10 cellular contexts compared by ENCODE assay signal in the genomic region with DNA sequence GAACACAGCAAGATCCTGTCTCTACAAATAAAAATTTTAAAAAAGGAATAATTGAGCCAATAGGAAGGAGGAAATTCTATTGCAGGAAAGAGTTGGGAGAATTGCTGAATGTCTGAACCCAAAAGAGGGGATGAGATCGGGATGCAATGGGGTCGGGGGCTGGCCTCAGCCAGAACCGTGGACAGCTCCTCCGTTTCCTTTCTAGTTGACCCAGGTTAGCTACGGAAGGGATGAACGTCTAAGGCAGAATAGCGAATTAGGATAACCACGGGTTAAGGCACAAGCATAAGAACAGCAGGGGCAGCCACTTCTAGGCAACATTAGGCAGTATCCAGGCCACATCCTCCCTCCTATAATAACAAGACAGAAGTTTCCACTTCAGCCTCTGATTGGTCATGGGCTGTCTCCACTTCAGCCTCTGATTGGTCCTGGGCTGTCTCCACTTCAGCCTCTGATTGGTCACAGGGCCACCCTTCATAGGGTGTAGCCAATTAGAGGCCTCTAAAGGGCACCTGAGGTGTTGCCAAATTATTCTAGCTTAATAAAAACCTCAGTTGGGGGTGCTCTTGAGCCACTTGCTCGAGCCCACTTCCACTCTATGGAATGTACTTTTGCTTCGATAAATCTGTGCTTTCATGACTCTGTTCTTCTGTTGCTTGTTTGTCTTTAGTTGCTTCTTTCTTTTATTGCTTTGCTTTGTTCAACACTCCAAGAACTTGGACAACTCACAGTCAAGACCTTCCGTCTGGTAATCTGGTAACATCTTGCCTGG. TPM values are rescaled to one million over a fixed set of nuclear protein-coding genes. Genes with fewer than 3 reads are reported as not detected.
DNase-seq lines count a peak whose midpoint lies in the region; FAIRE-seq and TF ChIP-seq lines count a peak whose summit lies in the region.
"Had no signal": no experiment of that assay in that cellular context is flagged by ENCODE, and none has a peak within 500 bp of the region (broad histone marks: within the 10 kb centered on the region; RNA-seq: fewer than 3 reads in every experiment).

No MANE protein-coding gene starts in this region.

- peak; percentile 16 for TF ChIP-seq CTCF in choroid plexus epithelial cell (conservative IDR thresholded peaks at IDR 0.05; ENCODE audit: low read depth, low read length)
- no peak for TF ChIP-seq CTCF in D721Med (IDR thresholded peaks at IDR 0.05; ENCODE audit: insufficient read depth, missing control alignments)
- TF ChIP-seq CTCF in suprapubic skin (IDR thresholded peaks at IDR 0.05): no peak
- TF ChIP-seq CTCF in nephron progenitor cell (IDR thresholded peaks at IDR 0.05): no peak

- no peaks in the 10 kb centered on the region for H3K36me3 ChIP-seq in suprapubic skin

- H3K27me3 ChIP-seq in suprapubic skin: no peaks in the 10 kb centered on the region

- in situ Hi-C loops in SK-MEL-5 (cut with HindIII; ENCODE audit: low pct_unique_long_range_greater_than_20kb, low sequenced_read_pairs): no loop called here

- peaks cover 6% of the 10 kb centered on the region for H3K9me3 Mint-ChIP-seq in activated T-cell treated with anti-CD3 and anti-CD28 coated beads, Interleukin-2, amount 50 U/mL, for 24 hours
- H3K9me3 Mint-ChIP-seq in nephron progenitor cell: peaks cover 27% of the 10 kb centered on the region

- DNase-seq in activated T-cell treated with anti-CD3 and anti-CD28 coated beads for 24 hours (ENCODE audit: low read depth) (peak; percentile 39), SK-MEL-5 (ENCODE audit: low read depth, low spot score) (peak; percentile 62), choroid plexus epithelial cell (ENCODE audit: low read depth) (peak; percentile 70), D721Med (ENCODE audit: insufficient read length, low spot score) (no peak), suprapubic skin (ENCODE audit: low spot score in 2 of 2) (no peak), nephron progenitor cell (no peak)
- no peak for DNase-seq in activated T-cell treated with anti-CD3 and anti-CD28 coated beads, Interleukin-2, amount 50 U/mL, for 24 hours
- DNase-seq in stimulated activated CD4-positive, alpha-beta T cell treated with anti-CD3 and anti-CD28 coated beads, Interleukin-4, amount 100 ng/mL, for 24 hours: peak; percentile 43
- DNase-seq: AML-193, NCI-H2029 treated with DMSO at 0.1 percent for 48 hours had no signal

- no peak for TF ChIP-seq EP300 in suprapubic skin (IDR thresholded peaks at IDR 0.05)

- no peaks in the 10 kb centered on the region for H3K36me3 Mint-ChIP-seq in activated T-cell treated with anti-CD3 and anti-CD28 coated beads, Interleukin-2, amount 50 U/mL, for 24 hours (ENCODE audit: low read depth)
- no peaks in the 10 kb centered on the region for H3K36me3 Mint-ChIP-seq in nephron progenitor cell (ENCODE audit: low read depth)

- H3K4me1 ChIP-seq in suprapubic skin: peaks cover 2% of the 10 kb centered on the region

- H3K4me3 ChIP-seq in choroid plexus epithelial cell (ENCODE audit: low read depth, low read length) (no peak overlapping the region), suprapubic skin (no peak overlapping the region)

- no peak overlapping the region for H3K27ac ChIP-seq in suprapubic skin

- TF ChIP-seq POLR2A in suprapubic skin (IDR thresholded peaks at IDR 0.05): no peak

- H3K27me3 Mint-ChIP-seq in activated T-cell treated with anti-CD3 and anti-CD28 coated beads, Interleukin-2, amount 50 U/mL, for 24 hours: no peaks in the 10 kb centered on the region
- H3K27me3 Mint-ChIP-seq in nephron progenitor cell (ENCODE audit: low read depth, poor library complexity): peaks cover 40% of the 10 kb centered on the region

- H3K27ac Mint-ChIP-seq in activated T-cell treated with anti-CD3 and anti-CD28 coated beads, Interleukin-2, amount 50 U/mL, for 24 hours: no peak overlapping the region
- no peak overlapping the region for H3K27ac Mint-ChIP-seq in nephron progenitor cell

- no peaks in the 10 kb centered on the region for H3K9me3 ChIP-seq in suprapubic skin

- peaks cover 7% of the 10 kb centered on the region for H3K4me1 Mint-ChIP-seq in activated T-cell treated with anti-CD3 and anti-CD28 coated beads, Interleukin-2, amount 50 U/mL, for 24 hours (ENCODE audit: low read depth)
- no peaks in the 10 kb centered on the region for H3K4me1 Mint-ChIP-seq in nephron progenitor cell

- whole genome bisulfite sequencing in suprapubic skin: 49% methylated on average over 11 of the region's 11 CpGs

- no peak for FAIRE-seq in D721Med (lab: Jason Lieb, UNC)

- H3K4me3 Mint-ChIP-seq in activated T-cell treated with anti-CD3 and anti-CD28 coated beads, Interleukin-2, amount 50 U/mL, for 24 hours: no peak overlapping the region
- H3K4me3 Mint-ChIP-seq in nephron progenitor cell: no peak overlapping the region

RNA-seq across cellular contexts. Expression of a gene that starts 24.9 kb away (rescaled TPM):
- 194 and 197 TPM in 2 replicates for total RNA-seq in SK-MEL-5 (2014; rRNA removed; shearing (Covaris generic))
- polyA plus RNA-seq in SK-MEL-5 (2015; cell fraction: cytosol; rRNA removed): 151 and 164 TPM in 2 replicates
- polyA plus RNA-seq in SK-MEL-5 (2015; cell fraction: nucleus; rRNA removed): 57.3 and 61.3 TPM in 2 replicates
- 100 to 1,000 TPM; 195 to 224 (median 205) TPM for total RNA-seq in suprapubic skin

Comparison
In these comparisons a context has a peak if more than half of its experiments do, and no peak if none do; other contexts are left out.
1. DNase-seq: peak in activated T-cell treated with anti-CD3 and anti-CD28 coated beads for 24 hours (single experiment), SK-MEL-5 (single experiment), choroid plexus epithelial cell (single experiment) and stimulated activated CD4-positive, alpha-beta T cell treated with anti-CD3 and anti-CD28 coated beads, Interleukin-4, amount 100 ng/mL, for 24 hours (single experiment); none in activated T-cell treated with anti-CD3 and anti-CD28 coated beads, Interleukin-2, amount 50 U/mL, for 24 hours (single experiment), D721Med (single experiment), suprapubic skin (0 of 2) and nephron progenitor cell (single experiment).